1 cellular context compared by ENCODE assay signal in the genomic region with DNA sequence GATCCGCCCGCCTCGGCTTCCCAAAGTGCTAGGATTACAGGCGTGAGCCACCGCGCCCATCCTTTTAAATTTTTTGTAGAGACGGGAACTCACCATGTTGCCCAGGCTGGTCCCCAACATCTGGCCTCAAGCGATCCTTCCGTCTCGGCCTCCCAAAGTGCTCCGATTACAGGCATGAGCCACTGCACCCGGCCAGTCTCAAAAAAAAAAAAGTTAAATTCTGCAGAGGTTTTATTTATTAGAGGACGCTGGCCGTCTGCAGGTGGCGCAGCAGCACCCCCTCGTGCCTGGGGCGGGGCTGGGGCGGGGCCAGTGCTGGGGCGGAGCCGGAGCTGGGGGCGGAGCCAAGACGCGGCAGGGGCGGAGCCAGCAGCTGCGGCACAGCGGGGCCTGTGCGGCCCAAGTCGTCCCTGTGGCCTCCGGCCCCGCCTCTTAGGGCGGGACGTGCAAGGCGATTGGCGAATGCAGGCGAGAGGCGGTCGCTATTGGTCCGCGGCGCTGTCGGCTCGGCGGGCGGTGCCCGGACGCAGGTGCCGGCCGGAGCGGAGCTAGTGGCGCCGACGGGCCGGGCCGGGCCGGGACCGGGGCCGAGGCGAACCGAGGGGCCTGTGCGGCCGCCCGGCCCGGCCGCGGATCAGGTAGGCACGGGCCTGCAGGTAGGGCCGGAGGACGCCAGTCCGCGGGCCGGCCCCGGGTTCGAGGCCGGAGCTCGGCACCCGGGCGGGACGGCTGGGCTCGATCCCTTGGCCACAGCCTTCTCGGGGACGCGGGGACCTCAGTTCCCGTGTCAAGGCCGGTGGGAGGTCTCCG.
A peak's percentile ranks its signal among the peaks of the same experiment; 100 is the strongest.
TF ChIP-seq lines count a peak whose summit lies in the region.

A gene with protein sequence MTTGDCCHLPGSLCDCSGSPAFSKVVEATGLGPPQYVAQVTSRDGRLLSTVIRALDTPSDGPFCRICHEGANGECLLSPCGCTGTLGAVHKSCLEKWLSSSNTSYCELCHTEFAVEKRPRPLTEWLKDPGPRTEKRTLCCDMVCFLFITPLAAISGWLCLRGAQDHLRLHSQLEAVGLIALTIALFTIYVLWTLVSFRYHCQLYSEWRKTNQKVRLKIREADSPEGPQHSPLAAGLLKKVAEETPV (plus strand): TSS at position 523 of the 810 bp plus-strand sequence. CDS start 8,536 bp downstream, outside the sequence.

TF ChIP-seq in K562, 482 proteins besides CTCF, POLR2A, EP300 and RAD21 (continued from another document and continues in another):
- TF ChIP-seq, protein P1, sequence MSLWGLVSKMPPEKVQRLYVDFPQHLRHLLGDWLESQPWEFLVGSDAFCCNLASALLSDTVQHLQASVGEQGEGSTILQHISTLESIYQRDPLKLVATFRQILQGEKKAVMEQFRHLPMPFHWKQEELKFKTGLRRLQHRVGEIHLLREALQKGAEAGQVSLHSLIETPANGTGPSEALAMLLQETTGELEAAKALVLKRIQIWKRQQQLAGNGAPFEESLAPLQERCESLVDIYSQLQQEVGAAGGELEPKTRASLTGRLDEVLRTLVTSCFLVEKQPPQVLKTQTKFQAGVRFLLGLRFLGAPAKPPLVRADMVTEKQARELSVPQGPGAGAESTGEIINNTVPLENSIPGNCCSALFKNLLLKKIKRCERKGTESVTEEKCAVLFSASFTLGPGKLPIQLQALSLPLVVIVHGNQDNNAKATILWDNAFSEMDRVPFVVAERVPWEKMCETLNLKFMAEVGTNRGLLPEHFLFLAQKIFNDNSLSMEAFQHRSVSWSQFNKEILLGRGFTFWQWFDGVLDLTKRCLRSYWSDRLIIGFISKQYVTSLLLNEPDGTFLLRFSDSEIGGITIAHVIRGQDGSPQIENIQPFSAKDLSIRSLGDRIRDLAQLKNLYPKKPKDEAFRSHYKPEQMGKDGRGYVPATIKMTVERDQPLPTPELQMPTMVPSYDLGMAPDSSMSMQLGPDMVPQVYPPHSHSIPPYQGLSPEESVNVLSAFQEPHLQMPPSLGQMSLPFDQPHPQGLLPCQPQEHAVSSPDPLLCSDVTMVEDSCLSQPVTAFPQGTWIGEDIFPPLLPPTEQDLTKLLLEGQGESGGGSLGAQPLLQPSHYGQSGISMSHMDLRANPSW (CRISPR knock-in tag; IDR thresholded peaks at IDR 0.05) = no peak
- TF ChIP-seq PRPF4 (IDR thresholded peaks at IDR 0.05; ENCODE audit: insufficient read depth, low read depth, low read length, poor library complexity, severe bottlenecking) (no peak), NR4A1 (CRISPR knock-in tag; IDR thresholded peaks at IDR 0.05) (no peak), NR4A1 (tag; IDR thresholded peaks at IDR 0.05) (no peak), FIP1L1 (IDR thresholded peaks at IDR 0.05; ENCODE audit: low read depth, low read length, poor library complexity, severe bottlenecking) (no peak), ZNF766 (CRISPR knock-in tag; conservative IDR thresholded peaks at IDR 0.05) (no peak), POLR2B (IDR thresholded peaks at IDR 0.05; ENCODE audit: low read depth, partially characterized antibody) (no peak), SRSF3 (IDR thresholded peaks at IDR 0.05; ENCODE audit: insufficient read depth, low read length) (no peak), BRD9 (IDR thresholded peaks at IDR 0.05; ENCODE audit: low read depth, partially characterized antibody) (no peak), DACH1 (IDR thresholded peaks at IDR 0.05; ENCODE audit: partially characterized antibody) (no peak), NFIC (IDR thresholded peaks at IDR 0.05) (no peak), RBM14 (IDR thresholded peaks at IDR 0.05; ENCODE audit: borderline replicate concordance, insufficient read depth, low read depth, low read length) (no peak), RBM15 (IDR thresholded peaks at IDR 0.05; ENCODE audit: insufficient read depth, low read length) (no peak), ELF2 (CRISPR knock-in tag; IDR thresholded peaks at IDR 0.05) (no peak), SMARCE1 (IDR thresholded peaks at IDR 0.05) (no peak), TEAD2 (tag; IDR thresholded peaks at IDR 0.05) (no peak), ATF1 (CRISPR knock-in tag; IDR thresholded peaks at IDR 0.05) (no peak), ATF1 (tag; IDR thresholded peaks at IDR 0.05) (no peak; the same call in 1 of the 2 replicates), MAZ (CRISPR knock-in tag; conservative IDR thresholded peaks at IDR 0.05 in 1 of 2, IDR thresholded peaks at IDR 0.05 in 1 of 2) (peak; percentile 36 to 82; a peak in 2 of 4 replicates), ZNF695 (CRISPR knock-in tag; IDR thresholded peaks at IDR 0.05) (0 out of 2 replicates have a peak, but pooled peaks have one; percentile 18), TRIM24 (IDR thresholded peaks at IDR 0.05) (no peak), STAG1 (CRISPR knock-in tag; IDR thresholded peaks at IDR 0.05; ENCODE audit: borderline replicate concordance) (no peak), TBP (optimal IDR thresholded peaks at IDR 0.05; ENCODE audit: low read depth, low read length) (no peak), PHF21A (IDR thresholded peaks at IDR 0.05; ENCODE audit: borderline replicate concordance, low read depth) (no peak), SMC3 (conservative IDR thresholded peaks at IDR 0.05; ENCODE audit: insufficient read depth, low read depth, low read length) (0 out of 2 replicates have a peak, but pooled peaks have one; percentile 20), GATAD2A (IDR thresholded peaks at IDR 0.05) (no peak), NCOR1 (IDR thresholded peaks at IDR 0.05) (no peak), ZEB2 (IDR thresholded peaks at IDR 0.05) (no peak), SNIP1 (IDR thresholded peaks at IDR 0.05; ENCODE audit: low read depth) (no peak), KAT2B (IDR thresholded peaks at IDR 0.05; ENCODE audit: low read depth, low read length) (no peak), PRMT5 (CRISPR knock-in tag; IDR thresholded peaks at IDR 0.05) (no peak), KLF10 (CRISPR knock-in tag; IDR thresholded peaks at IDR 0.05) (no peak), FOXK2 (conservative IDR thresholded peaks at IDR 0.05 in 1 of 2, IDR thresholded peaks at IDR 0.05 in 1 of 2; ENCODE audit: low read depth in 2 of 2) (no peak), BDP1 (IDR thresholded peaks at IDR 0.05; ENCODE audit: insufficient read depth, insufficient read length) (no peak), NR2C1 (IDR thresholded peaks at IDR 0.05) (no peak), NR2C1 (tag; IDR thresholded peaks at IDR 0.05) (no peak), DPF2 (IDR thresholded peaks at IDR 0.05) (no peak), ZNF384 (IDR thresholded peaks at IDR 0.05; ENCODE audit: low read depth, low read length) (peak; percentile 94), CBX2 (IDR thresholded peaks at IDR 0.05; ENCODE audit: insufficient read depth, low read length, poor library complexity, severe bottlenecking) (no peak), LARP7 (IDR thresholded peaks at IDR 0.05) (no peak), RBM22 (IDR thresholded peaks at IDR 0.05; ENCODE audit: low read depth, low read length, poor library complexity, severe bottlenecking) (no peak), BRD4 (IDR thresholded peaks at IDR 0.05) (no peak), ARID2 (IDR thresholded peaks at IDR 0.05) (no peak), ZNF431 (CRISPR knock-in tag; IDR thresholded peaks at IDR 0.05) (no peak), GABPA (tag; conservative IDR thresholded peaks at IDR 0.05; ENCODE audit: low read depth) (peak; percentile 45; the same call in 1 of the 2 replicates), ZKSCAN3 (CRISPR knock-in tag; IDR thresholded peaks at IDR 0.05) (no peak), CSDE1 (IDR thresholded peaks at IDR 0.05) (no peak), CCNT2 (IDR thresholded peaks at IDR 0.05; ENCODE audit: borderline replicate concordance, extremely low read depth, insufficient read length, low read depth, low read length) (peak; percentile 69)
- TF ChIP-seq, protein P2, sequence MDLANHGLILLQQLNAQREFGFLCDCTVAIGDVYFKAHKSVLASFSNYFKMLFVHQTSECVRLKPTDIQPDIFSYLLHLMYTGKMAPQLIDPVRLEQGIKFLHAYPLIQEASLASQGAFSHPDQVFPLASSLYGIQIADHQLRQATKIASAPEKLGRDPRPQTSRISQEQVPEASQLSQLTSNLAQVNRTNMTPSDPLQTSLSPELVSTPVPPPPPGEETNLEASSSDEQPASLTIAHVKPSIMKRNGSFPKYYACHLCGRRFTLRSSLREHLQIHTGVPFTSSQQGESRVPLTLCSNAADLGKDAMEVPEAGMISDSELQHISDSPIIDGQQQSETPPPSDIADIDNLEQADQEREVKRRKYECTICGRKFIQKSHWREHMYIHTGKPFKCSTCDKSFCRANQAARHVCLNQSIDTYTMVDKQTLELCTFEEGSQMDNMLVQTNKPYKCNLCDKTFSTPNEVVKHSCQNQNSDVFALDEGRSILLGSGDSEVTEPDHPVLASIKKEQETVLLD (IDR thresholded peaks at IDR 0.05) = no peak
- TF ChIP-seq, protein P3, sequence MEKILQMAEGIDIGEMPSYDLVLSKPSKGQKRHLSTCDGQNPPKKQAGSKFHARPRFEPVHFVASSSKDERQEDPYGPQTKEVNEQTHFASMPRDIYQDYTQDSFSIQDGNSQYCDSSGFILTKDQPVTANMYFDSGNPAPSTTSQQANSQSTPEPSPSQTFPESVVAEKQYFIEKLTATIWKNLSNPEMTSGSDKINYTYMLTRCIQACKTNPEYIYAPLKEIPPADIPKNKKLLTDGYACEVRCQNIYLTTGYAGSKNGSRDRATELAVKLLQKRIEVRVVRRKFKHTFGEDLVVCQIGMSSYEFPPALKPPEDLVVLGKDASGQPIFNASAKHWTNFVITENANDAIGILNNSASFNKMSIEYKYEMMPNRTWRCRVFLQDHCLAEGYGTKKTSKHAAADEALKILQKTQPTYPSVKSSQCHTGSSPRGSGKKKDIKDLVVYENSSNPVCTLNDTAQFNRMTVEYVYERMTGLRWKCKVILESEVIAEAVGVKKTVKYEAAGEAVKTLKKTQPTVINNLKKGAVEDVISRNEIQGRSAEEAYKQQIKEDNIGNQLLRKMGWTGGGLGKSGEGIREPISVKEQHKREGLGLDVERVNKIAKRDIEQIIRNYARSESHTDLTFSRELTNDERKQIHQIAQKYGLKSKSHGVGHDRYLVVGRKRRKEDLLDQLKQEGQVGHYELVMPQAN (IDR thresholded peaks at IDR 0.05; ENCODE audit: borderline replicate concordance) = no peak
- TF ChIP-seq, protein P4, sequence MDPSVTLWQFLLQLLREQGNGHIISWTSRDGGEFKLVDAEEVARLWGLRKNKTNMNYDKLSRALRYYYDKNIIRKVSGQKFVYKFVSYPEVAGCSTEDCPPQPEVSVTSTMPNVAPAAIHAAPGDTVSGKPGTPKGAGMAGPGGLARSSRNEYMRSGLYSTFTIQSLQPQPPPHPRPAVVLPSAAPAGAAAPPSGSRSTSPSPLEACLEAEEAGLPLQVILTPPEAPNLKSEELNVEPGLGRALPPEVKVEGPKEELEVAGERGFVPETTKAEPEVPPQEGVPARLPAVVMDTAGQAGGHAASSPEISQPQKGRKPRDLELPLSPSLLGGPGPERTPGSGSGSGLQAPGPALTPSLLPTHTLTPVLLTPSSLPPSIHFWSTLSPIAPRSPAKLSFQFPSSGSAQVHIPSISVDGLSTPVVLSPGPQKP (CRISPR knock-in tag; IDR thresholded peaks at IDR 0.05) = no peak
- TF ChIP-seq, protein P5, sequence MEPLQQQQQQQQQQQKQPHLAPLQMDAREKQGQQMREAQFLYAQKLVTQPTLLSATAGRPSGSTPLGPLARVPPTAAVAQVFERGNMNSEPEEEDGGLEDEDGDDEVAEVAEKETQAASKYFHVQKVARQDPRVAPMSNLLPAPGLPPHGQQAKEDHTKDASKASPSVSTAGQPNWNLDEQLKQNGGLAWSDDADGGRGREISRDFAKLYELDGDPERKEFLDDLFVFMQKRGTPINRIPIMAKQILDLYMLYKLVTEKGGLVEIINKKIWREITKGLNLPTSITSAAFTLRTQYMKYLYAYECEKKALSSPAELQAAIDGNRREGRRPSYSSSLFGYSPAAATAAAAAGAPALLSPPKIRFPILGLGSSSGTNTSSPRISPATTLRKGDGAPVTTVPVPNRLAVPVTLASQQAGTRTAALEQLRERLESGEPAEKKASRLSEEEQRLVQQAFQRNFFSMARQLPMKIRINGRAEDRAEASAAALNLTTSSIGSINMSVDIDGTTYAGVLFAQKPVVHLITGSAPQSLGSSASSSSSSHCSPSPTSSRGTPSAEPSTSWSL (CRISPR knock-in tag; IDR thresholded peaks at IDR 0.05; ENCODE audit: borderline replicate concordance) = no peak
- TF ChIP-seq, protein P6, sequence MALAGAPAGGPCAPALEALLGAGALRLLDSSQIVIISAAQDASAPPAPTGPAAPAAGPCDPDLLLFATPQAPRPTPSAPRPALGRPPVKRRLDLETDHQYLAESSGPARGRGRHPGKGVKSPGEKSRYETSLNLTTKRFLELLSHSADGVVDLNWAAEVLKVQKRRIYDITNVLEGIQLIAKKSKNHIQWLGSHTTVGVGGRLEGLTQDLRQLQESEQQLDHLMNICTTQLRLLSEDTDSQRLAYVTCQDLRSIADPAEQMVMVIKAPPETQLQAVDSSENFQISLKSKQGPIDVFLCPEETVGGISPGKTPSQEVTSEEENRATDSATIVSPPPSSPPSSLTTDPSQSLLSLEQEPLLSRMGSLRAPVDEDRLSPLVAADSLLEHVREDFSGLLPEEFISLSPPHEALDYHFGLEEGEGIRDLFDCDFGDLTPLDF (CRISPR knock-in tag; IDR thresholded peaks at IDR 0.05) = no peak
- TF ChIP-seq, protein P7, sequence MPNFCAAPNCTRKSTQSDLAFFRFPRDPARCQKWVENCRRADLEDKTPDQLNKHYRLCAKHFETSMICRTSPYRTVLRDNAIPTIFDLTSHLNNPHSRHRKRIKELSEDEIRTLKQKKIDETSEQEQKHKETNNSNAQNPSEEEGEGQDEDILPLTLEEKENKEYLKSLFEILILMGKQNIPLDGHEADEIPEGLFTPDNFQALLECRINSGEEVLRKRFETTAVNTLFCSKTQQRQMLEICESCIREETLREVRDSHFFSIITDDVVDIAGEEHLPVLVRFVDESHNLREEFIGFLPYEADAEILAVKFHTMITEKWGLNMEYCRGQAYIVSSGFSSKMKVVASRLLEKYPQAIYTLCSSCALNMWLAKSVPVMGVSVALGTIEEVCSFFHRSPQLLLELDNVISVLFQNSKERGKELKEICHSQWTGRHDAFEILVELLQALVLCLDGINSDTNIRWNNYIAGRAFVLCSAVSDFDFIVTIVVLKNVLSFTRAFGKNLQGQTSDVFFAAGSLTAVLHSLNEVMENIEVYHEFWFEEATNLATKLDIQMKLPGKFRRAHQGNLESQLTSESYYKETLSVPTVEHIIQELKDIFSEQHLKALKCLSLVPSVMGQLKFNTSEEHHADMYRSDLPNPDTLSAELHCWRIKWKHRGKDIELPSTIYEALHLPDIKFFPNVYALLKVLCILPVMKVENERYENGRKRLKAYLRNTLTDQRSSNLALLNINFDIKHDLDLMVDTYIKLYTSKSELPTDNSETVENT (CRISPR knock-in tag; IDR thresholded peaks at IDR 0.05) = peak; percentile 61; the same call in 1 of the 2 replicates
- TF ChIP-seq, protein P8, sequence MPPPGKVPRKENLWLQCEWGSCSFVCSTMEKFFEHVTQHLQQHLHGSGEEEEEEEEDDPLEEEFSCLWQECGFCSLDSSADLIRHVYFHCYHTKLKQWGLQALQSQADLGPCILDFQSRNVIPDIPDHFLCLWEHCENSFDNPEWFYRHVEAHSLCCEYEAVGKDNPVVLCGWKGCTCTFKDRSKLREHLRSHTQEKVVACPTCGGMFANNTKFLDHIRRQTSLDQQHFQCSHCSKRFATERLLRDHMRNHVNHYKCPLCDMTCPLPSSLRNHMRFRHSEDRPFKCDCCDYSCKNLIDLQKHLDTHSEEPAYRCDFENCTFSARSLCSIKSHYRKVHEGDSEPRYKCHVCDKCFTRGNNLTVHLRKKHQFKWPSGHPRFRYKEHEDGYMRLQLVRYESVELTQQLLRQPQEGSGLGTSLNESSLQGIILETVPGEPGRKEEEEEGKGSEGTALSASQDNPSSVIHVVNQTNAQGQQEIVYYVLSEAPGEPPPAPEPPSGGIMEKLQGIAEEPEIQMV (tag; conservative IDR thresholded peaks at IDR 0.05; ENCODE audit: low read depth) = no peak
